In the genomic region with DNA sequence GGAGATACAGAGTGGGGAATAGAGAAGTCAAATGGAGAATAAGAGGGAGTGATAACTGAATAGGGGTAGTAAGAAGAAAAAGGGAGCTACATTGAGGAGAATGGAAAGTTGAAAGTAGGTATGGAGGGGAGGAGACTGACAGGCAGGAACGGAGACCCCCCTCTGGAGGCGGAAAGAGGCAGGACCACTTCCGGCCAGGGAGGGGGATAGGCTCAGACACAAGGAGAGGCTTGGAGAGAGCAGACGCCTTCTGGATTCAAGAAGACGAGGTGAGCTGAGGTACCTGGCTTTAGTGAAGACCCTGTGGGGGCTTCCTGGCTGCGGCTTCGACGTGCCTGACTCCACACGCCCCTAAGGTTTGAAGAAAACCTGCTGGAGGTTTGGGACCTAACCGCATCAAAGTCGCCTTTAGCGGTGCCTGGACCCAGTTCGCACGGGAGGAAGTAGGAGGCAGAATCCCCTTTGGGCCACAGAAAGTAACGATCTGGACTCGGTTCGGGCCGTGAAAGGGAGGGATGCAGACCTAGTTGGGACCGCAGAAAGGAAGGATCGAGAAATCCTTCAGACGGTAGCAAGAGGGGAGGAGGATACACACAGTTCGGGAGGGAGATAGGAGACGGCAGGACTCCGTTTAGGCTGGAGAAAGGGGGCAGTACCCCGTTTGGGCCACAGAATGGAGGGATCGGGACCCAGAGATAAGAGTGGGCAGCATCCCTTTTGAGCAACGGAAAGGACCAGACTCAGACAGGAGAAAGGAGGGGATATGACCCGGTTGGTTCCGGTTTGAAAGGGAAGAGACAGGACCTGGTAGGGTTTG, we compare ENCODE assay signal across 8 cellular contexts. TPM values are rescaled to one million over a fixed set of nuclear protein-coding genes. Genes with fewer than 3 reads are reported as not detected.
DNase-seq lines count a peak whose midpoint lies in the region; ATAC-seq and TF ChIP-seq lines count a peak whose summit lies in the region.

A gene with protein sequence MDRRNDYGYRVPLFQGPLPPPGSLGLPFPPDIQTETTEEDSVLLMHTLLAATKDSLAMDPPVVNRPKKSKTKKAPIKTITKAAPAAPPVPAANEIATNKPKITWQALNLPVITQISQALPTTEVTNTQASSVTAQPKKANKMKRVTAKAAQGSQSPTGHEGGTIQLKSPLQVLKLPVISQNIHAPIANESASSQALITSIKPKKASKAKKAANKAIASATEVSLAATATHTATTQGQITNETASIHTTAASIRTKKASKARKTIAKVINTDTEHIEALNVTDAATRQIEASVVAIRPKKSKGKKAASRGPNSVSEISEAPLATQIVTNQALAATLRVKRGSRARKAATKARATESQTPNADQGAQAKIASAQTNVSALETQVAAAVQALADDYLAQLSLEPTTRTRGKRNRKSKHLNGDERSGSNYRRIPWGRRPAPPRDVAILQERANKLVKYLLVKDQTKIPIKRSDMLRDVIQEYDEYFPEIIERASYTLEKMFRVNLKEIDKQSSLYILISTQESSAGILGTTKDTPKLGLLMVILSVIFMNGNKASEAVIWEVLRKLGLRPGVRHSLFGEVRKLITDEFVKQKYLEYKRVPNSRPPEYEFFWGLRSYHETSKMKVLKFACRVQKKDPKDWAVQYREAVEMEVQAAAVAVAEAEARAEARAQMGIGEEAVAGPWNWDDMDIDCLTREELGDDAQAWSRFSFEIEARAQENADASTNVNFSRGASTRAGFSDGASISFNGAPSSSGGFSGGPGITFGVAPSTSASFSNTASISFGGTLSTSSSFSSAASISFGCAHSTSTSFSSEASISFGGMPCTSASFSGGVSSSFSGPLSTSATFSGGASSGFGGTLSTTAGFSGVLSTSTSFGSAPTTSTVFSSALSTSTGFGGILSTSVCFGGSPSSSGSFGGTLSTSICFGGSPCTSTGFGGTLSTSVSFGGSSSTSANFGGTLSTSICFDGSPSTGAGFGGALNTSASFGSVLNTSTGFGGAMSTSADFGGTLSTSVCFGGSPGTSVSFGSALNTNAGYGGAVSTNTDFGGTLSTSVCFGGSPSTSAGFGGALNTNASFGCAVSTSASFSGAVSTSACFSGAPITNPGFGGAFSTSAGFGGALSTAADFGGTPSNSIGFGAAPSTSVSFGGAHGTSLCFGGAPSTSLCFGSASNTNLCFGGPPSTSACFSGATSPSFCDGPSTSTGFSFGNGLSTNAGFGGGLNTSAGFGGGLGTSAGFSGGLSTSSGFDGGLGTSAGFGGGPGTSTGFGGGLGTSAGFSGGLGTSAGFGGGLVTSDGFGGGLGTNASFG (N-terminal part only) (plus strand): TSS at position 215 of the 817 bp plus-strand sequence. CDS start 1,423 bp downstream, outside the sequence.

- H3K36me3 ChIP-seq in mesendoderm (ENCODE audit: control insufficient read depth, insufficient read depth, low read length) (peaks cover 1% of the 10 kb centered on the region), thymus (ENCODE audit: control insufficient read depth, insufficient read depth) (peaks cover 6% of the 10 kb centered on the region)

- no peak within 1 kb of the TSS for H3K18ac ChIP-seq in mesendoderm (ENCODE audit: low read length)

- DNase-seq in AG04449 (ENCODE audit: low read depth, low spot score): no peak
- peak; percentile 64 for DNase-seq in NCI-H748 (lab: John Stamatoyannopoulos, UW; ENCODE audit: unreplicated experiment)
- DNase-seq in coronary artery (ENCODE audit: low spot score): no peak
- DNase-seq in mesendoderm: peak; percentile 73
- no peak for DNase-seq in COLO668 (lab: John Stamatoyannopoulos, UW; ENCODE audit: unreplicated experiment)
- no peak for DNase-seq in NOMO-1 treated with dmso at 0.1 percent for 144 hours (lab: John Stamatoyannopoulos, UW; ENCODE audit: unreplicated experiment)

- peak within 1 kb of the TSS; percentile 93 for H3K9ac ChIP-seq in mesendoderm (ENCODE audit: low read length)

- no peak within 1 kb of the TSS for H2BK120ac ChIP-seq in mesendoderm (ENCODE audit: low read depth, low read length)

- H3K79me2 ChIP-seq in mesendoderm (ENCODE audit: control insufficient read depth, insufficient read depth, low read length): peaks cover 4% of the 10 kb centered on the region

- H3K79me1 ChIP-seq in mesendoderm (ENCODE audit: low read length): peaks cover 3% of the 10 kb centered on the region

- H3K4me3 ChIP-seq in AG04449 (ENCODE audit: low read depth, low read length) (peak within 1 kb of the TSS; percentile 77), coronary artery (peak within 1 kb of the TSS; percentile 77), mesendoderm (ENCODE audit: low read length) (peak within 1 kb of the TSS; percentile 95), thymus (ENCODE audit: low read length) (peak within 1 kb of the TSS; percentile 55)

- peak; percentile 40 for ATAC-seq in GM19395 (IDR thresholded peaks at IDR 0.05; ENCODE audit: unreplicated experiment)

- no CpG with 5 or more reads among the region's 29 CpGs for WGBS in mesendoderm (ENCODE audit: extremely low coverage, insufficient coverage, low lambda C conversion rate)
- WGBS in thymus: 0% methylated on average over 29 of the region's 29 CpGs

- no peaks in the 10 kb centered on the region for H3K4me1 ChIP-seq in mesendoderm (ENCODE audit: control insufficient read depth, low read depth, low read length)
- no peaks in the 10 kb centered on the region for H3K4me1 ChIP-seq in thymus (ENCODE audit: control insufficient read depth, insufficient read depth, low read length)

- no peak within 1 kb of the TSS for H2AK5ac ChIP-seq in mesendoderm (ENCODE audit: low read length)

- H3K27ac ChIP-seq in coronary artery (peak within 1 kb of the TSS; percentile 37 to 67), mesendoderm (ENCODE audit: low read depth, low read length) (peak within 1 kb of the TSS; percentile 37), thymus (ENCODE audit: low read depth) (no peak within 1 kb of the TSS)

- H4K8ac ChIP-seq in mesendoderm (ENCODE audit: low read depth, low read length): no peak within 1 kb of the TSS

- POLR2A ChIA-PET in AG04449 (lab: Yijun Ruan, JAX): interaction anchor here (0.5 to 1.4 kb wide), 2 partner anchors 79 to 1012 kb away, joined by 3 to 6 read pairs; partner anchors contain the start of gene APEX2

- TF ChIP-seq CTCF in AG04449 (IDR thresholded peaks at IDR 0.05; ENCODE audit: insufficient read depth, low read length, missing control alignments) (peak; percentile 31), coronary artery (IDR thresholded peaks at IDR 0.05) (no peak)

- H3K9me3 ChIP-seq in thymus (ENCODE audit: control insufficient read depth): no peaks in the 10 kb centered on the region

- CTCF ChIA-PET in AG04449 (lab: Yijun Ruan, JAX): no interaction called here

- H3K4me2 ChIP-seq in mesendoderm (ENCODE audit: low read length): peak within 1 kb of the TSS; percentile 57

- H3K56ac ChIP-seq in mesendoderm (ENCODE audit: low read length): peak within 1 kb of the TSS; percentile 95

- H3K23ac ChIP-seq in mesendoderm (ENCODE audit: low read length): no peak within 1 kb of the TSS

- no peak within 1 kb of the TSS for H2BK15ac ChIP-seq in mesendoderm (replicated peaks; ENCODE audit: low read depth)

- H3K4ac ChIP-seq in mesendoderm (ENCODE audit: low read depth, low read length): no peak within 1 kb of the TSS

- no peak within 1 kb of the TSS for H4K5ac ChIP-seq in mesendoderm (ENCODE audit: low read length)

- no peak within 1 kb of the TSS for H2BK5ac ChIP-seq in mesendoderm (ENCODE audit: low read length)

- H3K27me3 ChIP-seq in mesendoderm (ENCODE audit: insufficient read depth, low read length, poor library complexity): no peaks in the 10 kb centered on the region
- H3K27me3 ChIP-seq in thymus (ENCODE audit: control insufficient read depth, insufficient read depth): no peaks in the 10 kb centered on the region

RNA-seq across cellular contexts. Expression of the gene that starts here (rescaled TPM):
- polyA plus RNA-seq in mesendoderm (2013, experiment 1 of 2): 29.0 TPM
- 29.7 TPM for polyA plus RNA-seq in mesendoderm (2013, experiment 2 of 2)
- 12.4 TPM for polyA plus RNA-seq in thymus

Comparison
In these comparisons a context has a peak if more than half of its experiments do, and no peak if none do; other contexts are left out.
1. DNase-seq: peak in NCI-H748 (single experiment) and mesendoderm (single experiment); none in AG04449 (single experiment), coronary artery (single experiment), COLO668 (single experiment) and NOMO-1 treated with dmso at 0.1 percent for 144 hours (single experiment).
2. Peak in every context shown above with its lines, with median percentiles within 50 percentile points of each other: H3K4me3 ChIP-seq.